In the genomic region with DNA sequence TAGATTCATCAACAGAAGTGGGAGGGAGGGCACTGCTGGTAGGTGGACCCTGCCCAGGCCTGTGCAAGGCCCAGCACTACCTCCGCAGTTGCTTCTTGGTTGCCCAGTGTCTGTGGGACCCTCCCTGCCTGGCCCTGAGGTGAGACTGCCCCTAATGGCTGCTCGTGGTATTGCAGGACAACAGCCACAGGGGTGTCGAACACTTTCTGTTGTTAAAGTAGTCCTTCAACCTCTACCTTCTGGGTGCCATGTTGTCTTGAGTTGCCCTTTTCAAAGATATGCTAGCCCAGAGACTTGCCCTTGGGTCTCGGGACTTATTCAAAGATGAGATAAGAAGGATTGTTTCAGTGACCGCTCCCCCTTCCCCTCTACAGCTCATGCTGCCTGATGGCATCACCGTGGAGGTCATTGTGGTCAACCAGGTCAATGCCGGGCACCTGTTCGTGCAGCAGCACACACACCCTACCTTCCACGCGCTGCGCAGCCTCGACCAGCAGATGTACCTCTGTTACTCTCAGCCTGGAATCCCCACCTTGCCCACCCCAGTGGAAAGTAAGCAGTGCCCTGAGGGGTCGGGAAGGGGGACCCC, we compare ENCODE assay signal across 8 cellular contexts. TPM values are rescaled to one million over a fixed set of nuclear protein-coding genes. Genes with fewer than 3 reads are reported as not detected.
DNase-seq lines count a peak whose midpoint lies in the region; ATAC-seq and TF ChIP-seq lines count a peak whose summit lies in the region.

No MANE protein-coding gene starts in this region.

- no peaks in the 10 kb centered on the region for H3K27me3 Mint-ChIP-seq in activated CD4-positive, alpha-beta T cell treated with anti-CD3 and anti-CD28 coated beads, Interleukin-2, amount 10 ng/mL, durations not matched to agents 7 days and 5 days
- no peaks in the 10 kb centered on the region for H3K27me3 Mint-ChIP-seq in natural killer cell (ENCODE audit: low read depth in 2 of 2)

- no peaks in the 10 kb centered on the region for H3K9me3 ChIP-seq in stomach

- H3K36me3 Mint-ChIP-seq in activated CD4-positive, alpha-beta T cell treated with anti-CD3 and anti-CD28 coated beads, Interleukin-2, amount 10 ng/mL, durations not matched to agents 7 days and 5 days (ENCODE audit: low read depth), result peaks cover 25% of the 10 kb centered on the region
- peaks cover 6% of the 10 kb centered on the region for H3K36me3 Mint-ChIP-seq in natural killer cell

- 69 to 85% (median 78%) methylated on average over 10 to 13 of the region's 13 CpGs for whole genome bisulfite sequencing in stomach, 5 donors

- no peaks in the 10 kb centered on the region for H3K9me3 Mint-ChIP-seq in activated CD4-positive, alpha-beta T cell treated with anti-CD3 and anti-CD28 coated beads, Interleukin-2, amount 10 ng/mL, durations not matched to agents 7 days and 5 days
- no peaks in the 10 kb centered on the region for H3K9me3 Mint-ChIP-seq in natural killer cell

- H3K36me3 ChIP-seq in stomach, result peaks cover 64 to 92% (median 81%) of the 10 kb centered on the region in 4 donors

- POLR2A ChIA-PET in activated CD4-positive, alpha-beta T cell treated with anti-CD3 and anti-CD28 coated beads, Interleukin-2, amount 10 ng/mL, durations not matched to agents 7 days and 5 days (lab: Charles Lee), result no interaction called here

- no peak overlapping the region for H3K4me3 Mint-ChIP-seq in activated CD4-positive, alpha-beta T cell treated with anti-CD3 and anti-CD28 coated beads, Interleukin-2, amount 10 ng/mL, durations not matched to agents 7 days and 5 days
- H3K4me3 Mint-ChIP-seq in natural killer cell, result no peak overlapping the region

- DNase-seq in EL, result peak; percentile 36
- DNase-seq in HuH-7.5 (ENCODE audit: low spot score), result peak; percentile 66
- DNase-seq in activated CD4-positive, alpha-beta T cell treated with anti-CD3 and anti-CD28 coated beads, Interleukin-2, amount 10 ng/mL, durations not matched to agents 7 days and 5 days, result peak; percentile 66
- DNase-seq in ecto neural progenitor cell (ENCODE audit: low spot score), result peak; percentile 84
- DNase-seq in natural killer cell, result peak; percentile 52
- peak; percentile 63 for DNase-seq in stomach
- DNase-seq in cerebellum (ENCODE audit: low spot score), result no peak

- CTCF ChIA-PET in activated CD4-positive, alpha-beta T cell treated with anti-CD3 and anti-CD28 coated beads, Interleukin-2, amount 10 ng/mL, durations not matched to agents 7 days and 5 days (lab: Charles Lee), result interaction anchor here (0.6 to 1.2 kb wide), 2 partner anchors 12 to 639 kb away, joined by 3 to 4 read pairs; no protein-coding TSS in a partner anchor

- H3K27ac ChIP-seq in stomach, result peak overlapping the region in 1 of 5 donors; percentile 41

- intact Hi-C loops in natural killer cell (cut with micrococcal nuclease), result no loop called here
- intact Hi-C loops in stomach (cut with DNase I; ENCODE audit: low total_unique reads), result no loop called here

- no peaks in the 10 kb centered on the region for H3K4me1 Mint-ChIP-seq in activated CD4-positive, alpha-beta T cell treated with anti-CD3 and anti-CD28 coated beads, Interleukin-2, amount 10 ng/mL, durations not matched to agents 7 days and 5 days
- peaks cover 0 to 5% of the 10 kb centered on the region in 2 donors for H3K4me1 Mint-ChIP-seq in natural killer cell

- TF ChIP-seq CTCF in natural killer cell (IDR thresholded peaks at IDR 0.05) (peak; percentile 81), stomach (IDR thresholded peaks at IDR 0.05) (peak in 5 of 7 experiments; percentile 52 to 86 (median 79))

- no peak overlapping the region for H3K4me3 ChIP-seq in stomach

- TF ChIP-seq POLR2A in stomach (IDR thresholded peaks at IDR 0.05), result no peak

- H3K4me1 ChIP-seq in stomach, result peaks cover 26 to 37% (median 28%) of the 10 kb centered on the region in 4 donors

- ATAC-seq in natural killer cell (peak; percentile 66 to 82 (median 73)), GM18873 (IDR thresholded peaks at IDR 0.05; ENCODE audit: low FRiP score, unreplicated experiment) (no peak)

- no peaks in the 10 kb centered on the region for H3K27me3 ChIP-seq in stomach

- no peak for TF ChIP-seq EP300 in stomach (IDR thresholded peaks at IDR 0.05)

- no peak overlapping the region for H3K27ac Mint-ChIP-seq in activated CD4-positive, alpha-beta T cell treated with anti-CD3 and anti-CD28 coated beads, Interleukin-2, amount 10 ng/mL, durations not matched to agents 7 days and 5 days
- H3K27ac Mint-ChIP-seq in natural killer cell, result no peak overlapping the region

RNA-seq across cellular contexts. Expression of a gene that starts 29.1 kb away (rescaled TPM):
- 10 to 100 TPM; 25.4 to 29.7 TPM for total RNA-seq in activated CD4-positive, alpha-beta T cell treated with anti-CD3 and anti-CD28 coated beads, Interleukin-2, amount 10 ng/mL, durations not matched to agents 7 days and 5 days
- total RNA-seq in natural killer cell (10 to 100 TPM in 2 of 3 donors, 1 to 10 TPM in 1; 9.8 to 15.8 (median 11.4) TPM), stomach (100 to 1,000 TPM in 3 of 5 donors, 10 to 100 TPM in 2; 49.6 to 348 (median 127) TPM), cerebellum (23.0 TPM)
- polyA plus RNA-seq in stomach, result 10 to 100 TPM in 1 of 3 donors, 1 to 10 TPM in 2; 6.6 to 26.2 (median 8.2) TPM
